Comparison of ENCODE assay signal across 20 cellular contexts in the genomic region with DNA sequence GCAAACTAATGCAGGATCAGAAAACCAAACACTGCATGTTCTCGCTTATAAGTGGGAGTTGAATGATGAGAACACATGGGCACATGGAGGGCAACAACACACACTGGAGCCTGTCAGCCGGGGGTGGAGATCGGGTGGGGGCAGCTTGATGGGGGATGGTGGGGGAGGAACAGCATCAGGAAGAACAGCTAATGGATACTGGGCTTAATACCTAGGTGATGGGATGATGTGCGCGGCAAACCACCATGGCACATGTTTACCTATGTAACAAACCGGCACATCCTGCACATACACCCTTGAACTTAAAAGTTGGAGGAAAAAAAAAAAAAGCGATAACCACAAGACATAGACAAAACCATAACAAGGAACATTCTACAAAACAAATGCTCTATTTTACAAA. TPM values are rescaled to one million over a fixed set of nuclear protein-coding genes. Genes with fewer than 3 reads are reported as not detected.
DNase-seq lines count a peak whose midpoint lies in the region; ATAC-seq and TF ChIP-seq lines count a peak whose summit lies in the region.
"Had no signal": no experiment of that assay in that cellular context is flagged by ENCODE, and none has a peak within 500 bp of the region (broad histone marks: within the 10 kb centered on the region; RNA-seq: fewer than 3 reads in every experiment).

No MANE protein-coding gene starts in this region.

- TF ChIP-seq CTCF in activated CD8-positive, alpha-beta T cell treated with anti-CD3 and anti-CD28 coated beads for 36 hours (IDR thresholded peaks at IDR 0.05), result no peak
- no peak for TF ChIP-seq CTCF in gastroesophageal sphincter (IDR thresholded peaks at IDR 0.05)

- CTCF ChIA-PET in activated CD4-positive, alpha-beta T cell treated with anti-CD3 and anti-CD28 coated beads, Interleukin-2, amount 10 ng/mL, durations not matched to agents 7 days and 5 days (lab: Charles Lee), result interaction anchor here (1.1 kb wide), 1 partner anchor 110 kb away, joined by 3 read pairs; no protein-coding TSS in a partner anchor
- CTCF ChIA-PET in activated CD8-positive, alpha-beta T cell treated with anti-CD3 and anti-CD28 coated beads for 36 hours (lab: Charles Lee), result interaction anchor here (1.2 kb wide), 1 partner anchor 11 kb away, joined by 3 read pairs; no protein-coding TSS in a partner anchor

- no peaks in the 10 kb centered on the region for H3K27me3 ChIP-seq in gastroesophageal sphincter
- H3K27me3 ChIP-seq: BE2C, suprapubic skin, vagina had no signal

- H3K27me3 Mint-ChIP-seq in activated CD4-positive, alpha-beta T cell treated with anti-CD3 and anti-CD28 coated beads, Interleukin-2, amount 10 ng/mL, durations not matched to agents 7 days and 5 days, result no peaks in the 10 kb centered on the region
- H3K27me3 Mint-ChIP-seq in activated CD8-positive, alpha-beta T cell treated with anti-CD3 and anti-CD28 coated beads for 36 hours, result no peaks in the 10 kb centered on the region
- H3K27me3 Mint-ChIP-seq: activated B cell treated with CpG ODN at 0.5 μM for 24 hours had no signal

- peaks cover 18% of the 10 kb centered on the region for H3K4me1 Mint-ChIP-seq in activated CD4-positive, alpha-beta T cell treated with anti-CD3 and anti-CD28 coated beads, Interleukin-2, amount 10 ng/mL, durations not matched to agents 7 days and 5 days
- H3K4me1 Mint-ChIP-seq in activated CD8-positive, alpha-beta T cell treated with anti-CD3 and anti-CD28 coated beads for 36 hours (ENCODE audit: low read depth), result peaks cover 31% of the 10 kb centered on the region

- 89 to 96% methylated on average over 5 to 7 of the region's 7 CpGs for WGBS in gastroesophageal sphincter (ENCODE audit: low coverage in 1 of 2), 2 donors

- no peak overlapping the region for H3K4me3 ChIP-seq in gastroesophageal sphincter
- H3K4me3 ChIP-seq: lung, suprapubic skin, vagina had no signal

- H3K9me3 Mint-ChIP-seq in activated CD4-positive, alpha-beta T cell treated with anti-CD3 and anti-CD28 coated beads, Interleukin-2, amount 10 ng/mL, durations not matched to agents 7 days and 5 days, result peaks cover 19% of the 10 kb centered on the region
- no peaks in the 10 kb centered on the region for H3K9me3 Mint-ChIP-seq in activated CD8-positive, alpha-beta T cell treated with anti-CD3 and anti-CD28 coated beads for 36 hours

- intact Hi-C loops in activated CD8-positive, alpha-beta T cell treated with anti-CD3 and anti-CD28 coated beads for 36 hours (cut with micrococcal nuclease), result no loop called here

- H3K4me1 ChIP-seq in gastroesophageal sphincter, result peaks cover 4 to 53% (median 6%) of the 10 kb centered on the region in 3 donors
- H3K4me1 ChIP-seq: BE2C, suprapubic skin had no signal

- peaks cover 37% of the 10 kb centered on the region for H3K36me3 Mint-ChIP-seq in activated CD4-positive, alpha-beta T cell treated with anti-CD3 and anti-CD28 coated beads, Interleukin-2, amount 10 ng/mL, durations not matched to agents 7 days and 5 days (ENCODE audit: low read depth)
- H3K36me3 Mint-ChIP-seq in activated CD8-positive, alpha-beta T cell treated with anti-CD3 and anti-CD28 coated beads for 36 hours (ENCODE audit: low read depth), result peaks cover 21% of the 10 kb centered on the region

- peak overlapping the region; percentile 13 for H3K4me3 Mint-ChIP-seq in activated CD4-positive, alpha-beta T cell treated with anti-CD3 and anti-CD28 coated beads, Interleukin-2, amount 10 ng/mL, durations not matched to agents 7 days and 5 days
- peak overlapping the region; percentile 71 for H3K4me3 Mint-ChIP-seq in activated CD8-positive, alpha-beta T cell treated with anti-CD3 and anti-CD28 coated beads for 36 hours
- H3K4me3 Mint-ChIP-seq: activated B cell treated with CpG ODN at 0.5 μM for 24 hours, HFFc6 had no signal

- DNase-seq in activated CD4-positive, alpha-beta T cell treated with anti-CD3 and anti-CD28 coated beads, Interleukin-2, amount 10 ng/mL, durations not matched to agents 7 days and 5 days, result peak; percentile 29
- no peak for DNase-seq in activated CD4-positive, alpha-beta T cell treated with anti-CD3 and anti-CD28 coated beads for 1 hour
- DNase-seq in Ammon's horn (ENCODE audit: low spot score) (peak; percentile 47), substantia nigra (lab: John Stamatoyannopoulos, UW) (no peak), globus pallidus (ENCODE audit: low spot score) (no peak), SIG-M5 (lab: John Stamatoyannopoulos, UW) (no peak)
- peak; percentile 49 for DNase-seq in activated CD8-positive, alpha-beta T cell treated with anti-CD3 and anti-CD28 coated beads for 36 hours
- DNase-seq: activated B cell treated with CpG ODN at 0.5 μM for 24 hours; anterior cingulate cortex; BE2C; HFFc6; NCI-H1092; NCI-H2081 treated with DMSO at 0.1 percent for 48 hours; SK-N-SH; stimulated activated CD4-positive, alpha-beta T cell treated with anti-CD3 and anti-CD28 coated beads, Interleukin-4, amount 100 ng/mL, for 4 hours; T1000 had no signal

- H3K36me3 ChIP-seq in gastroesophageal sphincter, result peaks cover 0 to 18% of the 10 kb centered on the region in 2 donors
- H3K36me3 ChIP-seq: BE2C had no signal

- H3K27ac Mint-ChIP-seq in activated CD4-positive, alpha-beta T cell treated with anti-CD3 and anti-CD28 coated beads, Interleukin-2, amount 10 ng/mL, durations not matched to agents 7 days and 5 days, result peak overlapping the region; percentile 80
- H3K27ac Mint-ChIP-seq in activated CD8-positive, alpha-beta T cell treated with anti-CD3 and anti-CD28 coated beads for 36 hours, result peak overlapping the region; percentile 90
- H3K27ac Mint-ChIP-seq: activated B cell treated with CpG ODN at 0.5 μM for 24 hours, HFFc6 had no signal

- no peak for TF ChIP-seq POLR2A in gastroesophageal sphincter (IDR thresholded peaks at IDR 0.05)

- H3K27ac ChIP-seq in gastroesophageal sphincter (peak overlapping the region in 3 of 4 donors; percentile 60 to 67 (median 64)), substantia nigra (ENCODE audit: low read depth, low read length, poor library complexity, severe bottlenecking) (no peak overlapping the region)
- H3K27ac ChIP-seq: suprapubic skin, vagina had no signal

- POLR2A ChIA-PET in activated CD4-positive, alpha-beta T cell treated with anti-CD3 and anti-CD28 coated beads, Interleukin-2, amount 10 ng/mL, durations not matched to agents 7 days and 5 days (lab: Charles Lee), result no interaction called here
- POLR2A ChIA-PET in activated CD8-positive, alpha-beta T cell treated with anti-CD3 and anti-CD28 coated beads for 36 hours (lab: Charles Lee), result interaction anchor here (0.7 to 2.8 kb wide), 4 partner anchors 10 to 94 kb away, joined by 3 to 12 read pairs (median 3); partner anchors contain the start of gene CHMP3

- TF ChIP-seq EP300 in gastroesophageal sphincter (IDR thresholded peaks at IDR 0.05), result no peak

- no peaks in the 10 kb centered on the region for H3K9me3 ChIP-seq in gastroesophageal sphincter
- H3K9me3 ChIP-seq: BE2C, SK-N-SH, vagina had no signal

- peak; percentile 51 for ATAC-seq in activated CD8-positive, alpha-beta T cell treated with anti-CD3 and anti-CD28 coated beads for 36 hours
- no peak for ATAC-seq in gastroesophageal sphincter

RNA-seq across cellular contexts. Expression of gene CHMP3, which starts 10.4 kb away (rescaled TPM):
- 10 to 100 TPM; 50.2 to 50.7 TPM for total RNA-seq in activated CD4-positive, alpha-beta T cell treated with anti-CD3 and anti-CD28 coated beads, Interleukin-2, amount 10 ng/mL, durations not matched to agents 7 days and 5 days
- 10 to 100 TPM; 30.1 to 31.6 TPM for total RNA-seq in activated CD8-positive, alpha-beta T cell treated with anti-CD3 and anti-CD28 coated beads for 36 hours
- total RNA-seq in gastroesophageal sphincter, result 100 to 1,000 TPM; 206 to 236 (median 211) TPM

Comparison
In these comparisons a context has a peak if more than half of its experiments do, and no peak if none do; other contexts are left out.
1. DNase-seq: peak in activated CD4-positive, alpha-beta T cell treated with anti-CD3 and anti-CD28 coated beads, Interleukin-2, amount 10 ng/mL, durations not matched to agents 7 days and 5 days (single experiment), Ammon's horn (single experiment) and activated CD8-positive, alpha-beta T cell treated with anti-CD3 and anti-CD28 coated beads for 36 hours (single experiment); none in activated CD4-positive, alpha-beta T cell treated with anti-CD3 and anti-CD28 coated beads for 1 hour (single experiment), substantia nigra (0 of 49), globus pallidus (single experiment) and SIG-M5 (single experiment).
2. RNA of gene CHMP3, which starts 10.4 kb away (total RNA-seq): 206 to 236 TPM in gastroesophageal sphincter; 50.2 to 50.7 TPM in activated CD4-positive, alpha-beta T cell treated with anti-CD3 and anti-CD28 coated beads, Interleukin-2, amount 10 ng/mL, durations not matched to agents 7 days and 5 days and 30.1 to 31.6 TPM in activated CD8-positive, alpha-beta T cell treated with anti-CD3 and anti-CD28 coated beads for 36 hours; every median in the first group is over 4 times any median in the second.